ENCODE assay signal across 15 cellular contexts in genomic region chr11:99534812-99535211, GRCh38.
DNase-seq lines count a peak whose midpoint lies in the region; ATAC-seq and TF ChIP-seq lines count a peak whose summit lies in the region.
"Had no signal": no experiment of that assay in that cellular context is flagged by ENCODE, and none has a peak within 500 bp of the region (broad histone marks: within the 10 kb centered on the region; RNA-seq: fewer than 3 reads in every experiment).

No MANE protein-coding gene starts in this region.

- 89% methylated on average over 1 of the region's 1 CpG for WGBS in prostate gland

- no peak for TF ChIP-seq POLR2A in prostate gland (IDR thresholded peaks at IDR 0.05)

- ATAC-seq in GM18907 (IDR thresholded peaks at IDR 0.05; ENCODE audit: unreplicated experiment) (peak; percentile 78), HG02678 (IDR thresholded peaks at IDR 0.05; ENCODE audit: unreplicated experiment) (peak; percentile 80), HG03460 (IDR thresholded peaks at IDR 0.05; ENCODE audit: unreplicated experiment) (peak; percentile 66), esophagus mucosa (no peak)

- intact Hi-C loops in prostate gland (cut with DNase I) = loop anchor here (10.0 kb wide), 1 partner anchor 1240 kb away; no protein-coding TSS in a partner anchor

- no peaks in the 10 kb centered on the region for H3K9me3 ChIP-seq in prostate gland
- H3K9me3 ChIP-seq: sigmoid colon, SK-N-SH had no signal

- DNase-seq in fibroblast of pulmonary artery (ENCODE audit: low read depth) (peak; percentile 25), prostate gland (ENCODE audit: low spot score) (no peak), putamen (ENCODE audit: low spot score) (no peak), occipital lobe (lab: John Stamatoyannopoulos, UW) (no peak)
- DNase-seq: activated B cell treated with CpG ODN at 0.5 μM for 24 hours; CD4-positive, CD25-positive, alpha-beta regulatory T cell; HFFc6; NCI-H187 treated with DMSO at 0.1 percent for 48 hours; sigmoid colon; SK-N-SH had no signal

- H3K36me3 ChIP-seq in prostate gland = no peaks in the 10 kb centered on the region
- H3K36me3 ChIP-seq: sigmoid colon had no signal

- no peaks in the 10 kb centered on the region for H3K4me1 ChIP-seq in prostate gland (replicated peaks)
- H3K4me1 ChIP-seq: sigmoid colon had no signal

- H3K4me3 ChIP-seq in fibroblast of pulmonary artery (replicated peaks; ENCODE audit: low read depth, low read length) (no peak overlapping the region), prostate gland (no peak overlapping the region)
- H3K4me3 ChIP-seq: sigmoid colon had no signal

- no peak overlapping the region for H3K27ac ChIP-seq in prostate gland
- H3K27ac ChIP-seq: KMS-11, sigmoid colon had no signal

- no peaks in the 10 kb centered on the region for H3K27me3 ChIP-seq in prostate gland (replicated peaks; ENCODE audit: insufficient read depth)
- H3K27me3 ChIP-seq: sigmoid colon had no signal

- TF ChIP-seq CTCF in fibroblast of pulmonary artery (IDR thresholded peaks at IDR 0.05; ENCODE audit: low read length, missing control alignments) (no peak), prostate gland (IDR thresholded peaks at IDR 0.05) (no peak)
